Comparison of ENCODE assay signal across 6 cellular contexts in the genomic region with DNA sequence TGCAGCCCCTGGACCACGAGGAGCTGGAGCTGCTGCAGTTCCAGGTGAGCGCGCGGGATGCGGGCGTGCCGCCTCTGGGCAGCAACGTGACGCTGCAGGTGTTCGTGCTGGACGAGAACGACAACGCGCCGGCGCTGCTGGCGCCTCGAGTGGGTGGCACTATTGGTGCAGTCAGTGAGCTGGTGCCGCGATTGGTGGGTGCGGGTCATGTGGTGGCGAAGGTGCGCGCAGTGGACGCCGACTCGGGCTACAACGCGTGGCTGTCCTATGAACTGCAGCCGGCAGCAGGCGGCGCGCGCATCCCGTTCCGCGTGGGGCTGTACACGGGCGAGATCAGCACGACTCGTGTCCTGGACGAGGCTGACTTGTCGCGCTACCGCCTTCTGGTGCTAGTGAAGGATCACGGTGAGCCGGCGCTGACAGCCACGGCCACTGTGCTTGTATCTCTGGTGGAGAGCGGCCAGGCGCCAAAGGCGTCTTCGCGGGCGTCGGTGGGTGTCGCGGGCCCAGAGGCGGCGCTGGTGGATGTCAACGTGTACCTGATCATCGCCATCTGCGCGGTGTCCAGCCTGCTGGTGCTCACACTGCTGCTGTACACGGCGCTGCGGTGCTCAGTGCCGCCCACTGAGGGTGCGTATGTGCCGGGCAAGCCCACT. TPM values are rescaled to one million over a fixed set of nuclear protein-coding genes. Genes with fewer than 3 reads are reported as not detected.
"Had no signal": no experiment of that assay in that cellular context is flagged by ENCODE, and none has a peak within 500 bp of the region (broad histone marks: within the 10 kb centered on the region; RNA-seq: fewer than 3 reads in every experiment).

No MANE protein-coding gene starts in this region.

RNA-seq across cellular contexts. Expression of a gene that starts 2.0 kb away (rescaled TPM):
- total RNA-seq: GM23248, H7, HepG2 had no signal
- polyA plus RNA-seq: GM23248, HepG2, IgD-negative memory B cell had no signal

RNA-seq across cellular contexts. Expression of a gene that starts 6.7 kb away (rescaled TPM):
- total RNA-seq: GM23248, H7, HepG2, HT1080 had no signal
- polyA plus RNA-seq: HepG2, IgD-negative memory B cell had no signal

RNA-seq across cellular contexts. Expression of a gene that starts 12.9 kb away (rescaled TPM):
- total RNA-seq: GM23248, H7, HepG2 had no signal
- polyA plus RNA-seq: HepG2, IgD-negative memory B cell had no signal

RNA-seq across cellular contexts. Expression of a gene that starts 18.9 kb away (rescaled TPM):
- total RNA-seq: GM23248, HepG2 had no signal
- polyA plus RNA-seq: GM23248, HepG2, IgD-negative memory B cell had no signal

RNA-seq across cellular contexts. Expression of a gene that starts 33.4 kb away (rescaled TPM):
- total RNA-seq: GM23248, HepG2, HFFc6, HT1080 had no signal
- polyA plus RNA-seq: GM23248, HepG2, IgD-negative memory B cell had no signal
